ENCODE assay signal across 10 cellular contexts in genomic region chr1:155860939-155861496, GRCh38. TPM values are rescaled to one million over a fixed set of nuclear protein-coding genes. Genes with fewer than 3 reads are reported as not detected.
DNase-seq lines count a peak whose midpoint lies in the region; ATAC-seq and TF ChIP-seq lines count a peak whose summit lies in the region.
"Had no signal": no experiment of that assay in that cellular context is flagged by ENCODE, and none has a peak within 500 bp of the region (broad histone marks: within the 10 kb centered on the region; RNA-seq: fewer than 3 reads in every experiment).

No MANE protein-coding gene starts in this region.

- no peaks in the 10 kb centered on the region for H3K36me3 ChIP-seq in PC-9 (ENCODE audit: low read depth)

- H3K27ac Mint-ChIP-seq in T-helper 17 cell, result peak overlapping the region; percentile 94
- H3K27ac Mint-ChIP-seq in stimulated activated effector memory CD8-positive, alpha-beta T cell treated with anti-CD3 and anti-CD28 coated beads, Interleukin-12 subunit alpha, Interleukin-12 subunit beta, amount 100 ng/mL, for 72 hours, result peak overlapping the region; percentile 98

- no peak for ATAC-seq in T-helper 17 cell
- ATAC-seq in stimulated activated effector memory CD8-positive, alpha-beta T cell treated with anti-CD3 and anti-CD28 coated beads, Interleukin-12 subunit alpha, Interleukin-12 subunit beta, amount 100 ng/mL, for 72 hours, result no peak
- ATAC-seq: PC-3 had no signal

- no peak for TF ChIP-seq CTCF in GM10266 (IDR thresholded peaks at IDR 0.05; ENCODE audit: control insufficient read depth, insufficient read depth, low read depth, missing control alignments)
- no peak for TF ChIP-seq CTCF in PC-9 (conservative IDR thresholded peaks at IDR 0.05)

- H3K4me1 Mint-ChIP-seq in T-helper 17 cell, result peaks cover 26% of the 10 kb centered on the region
- peaks cover 49% of the 10 kb centered on the region for H3K4me1 Mint-ChIP-seq in stimulated activated effector memory CD8-positive, alpha-beta T cell treated with anti-CD3 and anti-CD28 coated beads, Interleukin-12 subunit alpha, Interleukin-12 subunit beta, amount 100 ng/mL, for 72 hours

- H3K4me2 ChIP-seq in PC-9, result no peak overlapping the region

- no peak overlapping the region for H3K27ac ChIP-seq in PC-9
- H3K27ac ChIP-seq: 22Rv1 had no signal

- H3K9me2 ChIP-seq in PC-9 (ENCODE audit: insufficient read depth), result no peaks in the 10 kb centered on the region

- H3K4me1 ChIP-seq in PC-9 (replicated peaks; ENCODE audit: insufficient read depth), result peaks cover 16% of the 10 kb centered on the region

- peaks cover 14% of the 10 kb centered on the region for H3K79me2 ChIP-seq in PC-9 (ENCODE audit: low read depth)

- no peaks in the 10 kb centered on the region for H3K36me3 Mint-ChIP-seq in T-helper 17 cell (ENCODE audit: low read depth)
- peaks cover 47% of the 10 kb centered on the region for H3K36me3 Mint-ChIP-seq in stimulated activated effector memory CD8-positive, alpha-beta T cell treated with anti-CD3 and anti-CD28 coated beads, Interleukin-12 subunit alpha, Interleukin-12 subunit beta, amount 100 ng/mL, for 72 hours

- POLR2A ChIA-PET in PC-9 (lab: Charles Lee; ENCODE audit: unreplicated experiment), result no interaction called here

- H3K27me3 ChIP-seq in PC-9 (ENCODE audit: insufficient read depth, low read depth), result peaks cover 15% of the 10 kb centered on the region; the same call in 1 of the 2 replicates

- no peaks in the 10 kb centered on the region for H3K9me3 Mint-ChIP-seq in stimulated activated effector memory CD8-positive, alpha-beta T cell treated with anti-CD3 and anti-CD28 coated beads, Interleukin-12 subunit alpha, Interleukin-12 subunit beta, amount 100 ng/mL, for 72 hours

- H3K9me3 ChIP-seq in T-helper 17 cell (ENCODE audit: control insufficient read depth, low read length, poor library complexity, severe bottlenecking) (no peaks in the 10 kb centered on the region), PC-9 (ENCODE audit: insufficient read depth, low read depth) (no peaks in the 10 kb centered on the region)

- CTCF ChIA-PET in PC-9 (lab: Charles Lee), result no interaction called here

- H3K27me3 Mint-ChIP-seq in T-helper 17 cell, result no peaks in the 10 kb centered on the region

- no peak overlapping the region for H2AFZ ChIP-seq in PC-9

- no peaks in the 10 kb centered on the region for H4K20me1 ChIP-seq in PC-9 (ENCODE audit: insufficient read depth)

- H3F3A ChIP-seq in PC-9 (ENCODE audit: insufficient read depth, low read depth), result peaks cover 28% of the 10 kb centered on the region

- intact Hi-C loops in PC-9 (cut with micrococcal nuclease; ENCODE audit: unreplicated experiment), result no loop called here

- H3K4me3 ChIP-seq in PC-9, result no peak overlapping the region

- H3K4me3 Mint-ChIP-seq in T-helper 17 cell, result peak overlapping the region; percentile 90
- peak overlapping the region; percentile 100 for H3K4me3 Mint-ChIP-seq in stimulated activated effector memory CD8-positive, alpha-beta T cell treated with anti-CD3 and anti-CD28 coated beads, Interleukin-12 subunit alpha, Interleukin-12 subunit beta, amount 100 ng/mL, for 72 hours

- DNase-seq in DMS 273 (lab: John Stamatoyannopoulos, UW; ENCODE audit: unreplicated experiment), result peak; percentile 57
- DNase-seq in DMS 273 treated with DMSO at 0.1 percent for 48 hours (lab: John Stamatoyannopoulos, UW), result no peak
- no peak for DNase-seq in T-helper 17 cell
- DNase-seq in foreskin melanocyte, result peak; percentile 67
- DNase-seq in stimulated activated effector memory CD8-positive, alpha-beta T cell treated with anti-CD3 and anti-CD28 coated beads, Interleukin-12 subunit alpha, Interleukin-12 subunit beta, amount 100 ng/mL, for 72 hours (ENCODE audit: low spot score in 2 of 2), result no peak
- no peak for DNase-seq in NCI-H187 treated with DMSO at 0.1 percent for 48 hours (lab: John Stamatoyannopoulos, UW)
- no peak for DNase-seq in GM10266 (ENCODE audit: extremely low spot score)
- no peak for DNase-seq in PC-9
- DNase-seq: PC-3 had no signal

- BruUV-seq in PC-9 (replicated peaks; lab: Mats Ljungman, UMichigan), result no TSS peak

RNA-seq across cellular contexts. Expression of gene SYT11, which starts 1.7 kb away (rescaled TPM):
- total RNA-seq in T-helper 17 cell, result 10 to 100 TPM; 27.0 to 30.2 TPM
- total RNA-seq in PC-9 (2021), result 0.08 and 0.09 TPM in 2 replicates

RNA-seq across cellular contexts. Expression of gene GON4L, which starts 4.0 kb away (rescaled TPM):
- total RNA-seq in T-helper 17 cell (10 to 100 TPM; 88.4 to 93.9 TPM), PC-9 (2021) (41.1 and 45.8 TPM in 2 replicates)

RNA-seq across cellular contexts. Expression of gene RIT1, which starts 50.1 kb away (rescaled TPM):
- total RNA-seq in T-helper 17 cell (10 to 100 TPM; 47.8 to 64.6 TPM), PC-9 (2021) (55.8 and 59.2 TPM in 2 replicates)

Comparison
In these comparisons a context has a peak if more than half of its experiments do, and no peak if none do; other contexts are left out.
1. DNase-seq: peak in DMS 273 (single experiment) and foreskin melanocyte (single experiment); none in DMS 273 treated with DMSO at 0.1 percent for 48 hours (single experiment), T-helper 17 cell (0 of 3), stimulated activated effector memory CD8-positive, alpha-beta T cell treated with anti-CD3 and anti-CD28 coated beads, Interleukin-12 subunit alpha, Interleukin-12 subunit beta, amount 100 ng/mL, for 72 hours (0 of 2), NCI-H187 treated with DMSO at 0.1 percent for 48 hours (single experiment), GM10266 (single experiment) and PC-9 (0 of 2).
2. RNA of gene SYT11, which starts 1.7 kb away (total RNA-seq): 27.0 to 30.2 TPM in T-helper 17 cell; 0.08 to 0.09 TPM in PC-9; every median in the first group is over 10 times any median in the second.